Comparison of ENCODE assay signal across 17 cellular contexts in the genomic region with DNA sequence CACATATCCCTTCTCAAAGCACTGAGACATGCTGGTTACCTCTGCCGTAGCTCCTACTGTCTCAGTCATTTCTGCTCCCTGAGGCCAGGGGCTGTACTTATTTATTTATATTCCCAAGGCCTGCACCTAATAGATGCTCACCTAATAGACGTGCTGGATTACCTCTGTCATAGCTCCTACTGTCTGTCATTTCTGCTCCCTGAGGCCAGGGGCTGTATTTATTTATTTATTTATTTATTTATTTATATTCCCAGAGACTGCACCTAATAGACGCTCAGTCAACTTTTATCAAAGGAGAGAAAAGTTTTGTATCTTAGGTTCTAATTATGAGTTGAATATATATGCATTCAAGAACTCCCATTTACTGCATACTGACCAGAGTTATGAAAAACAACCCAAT.
"Had no signal": no experiment of that assay in that cellular context is flagged by ENCODE, and none has a peak within 500 bp of the region (broad histone marks: within the 10 kb centered on the region; RNA-seq: fewer than 3 reads in every experiment).

No MANE protein-coding gene starts in this region.

- ATAC-seq: esophagus mucosa, left lobe of liver had no signal

- H3K9me3 Mint-ChIP-seq: natural killer cell had no signal

- H3K36me3 Mint-ChIP-seq: natural killer cell had no signal

- H3K27ac Mint-ChIP-seq: activated naive CD4-positive, alpha-beta T cell treated with anti-CD3 and anti-CD28 coated beads, Interleukin-2, amount 50 U/mL, for 72 hours; natural killer cell had no signal

- H3K27me3 ChIP-seq: neutrophil, stomach had no signal

- H3K9me3 ChIP-seq: mucosa of descending colon, neutrophil, stomach, thoracic aorta had no signal

- H3K27ac ChIP-seq: coronary artery, neutrophil, stomach, thoracic aorta, VCaP had no signal

- H3K36me3 ChIP-seq: neutrophil, stomach, thoracic aorta had no signal

- H3K4me3 ChIP-seq: coronary artery, mucosa of descending colon, stomach, thoracic aorta had no signal

- DNase-seq: activated CD4-positive, alpha-beta T cell treated with anti-CD3 and anti-CD28 coated beads for 1 hour; activated CD4-positive, alpha-beta T cell treated with anti-CD3 and anti-CD28 coated beads, Interleukin-2, amount 50 U/mL, for 4 hours; activated effector memory CD4-positive, alpha-beta T cell treated with Interleukin-2 at 50 U/mL for 16 hours; activated T-cell treated with anti-CD3 and anti-CD28 coated beads for 4 hours; hippocampal formation; mucosa of descending colon; natural killer cell; right cardiac atrium; small intestine; stomach had no signal
